ENCODE assay signal across 9 cellular contexts in genomic region chr3:47008851-47009224, GRCh38. TPM values are rescaled to one million over a fixed set of nuclear protein-coding genes. Genes with fewer than 3 reads are reported as not detected.
DNase-seq lines count a peak whose midpoint lies in the region; ATAC-seq and TF ChIP-seq lines count a peak whose summit lies in the region.
"Had no signal": no experiment of that assay in that cellular context is flagged by ENCODE, and none has a peak within 500 bp of the region (broad histone marks: within the 10 kb centered on the region; RNA-seq: fewer than 3 reads in every experiment).

No MANE protein-coding gene starts in this region.

- H3K4ac ChIP-seq in H9 (ENCODE audit: low read depth, low read length), result no peak overlapping the region

- H3T11ph ChIP-seq in H9 (ENCODE audit: low read length), result no peak overlapping the region

- H3K79me2 ChIP-seq in H9 (ENCODE audit: insufficient read depth, low read length), result no peaks in the 10 kb centered on the region
- no peaks in the 10 kb centered on the region for H3K79me2 ChIP-seq in smooth muscle cell (ENCODE audit: low read depth)
- no peaks in the 10 kb centered on the region for H3K79me2 ChIP-seq in PC-3 (ENCODE audit: low read length)

- TF ChIP-seq CTCF in H9 (conservative IDR thresholded peaks at IDR 0.05), result no peak
- TF ChIP-seq CTCF in astrocyte of the spinal cord (IDR thresholded peaks at IDR 0.05; ENCODE audit: low read depth, low read length), result no peak
- TF ChIP-seq CTCF in smooth muscle cell (IDR thresholded peaks at IDR 0.05; ENCODE audit: borderline replicate concordance, insufficient read depth, poor library complexity, severe bottlenecking), result no peak
- no peak for TF ChIP-seq CTCF in PC-3 (conservative IDR thresholded peaks at IDR 0.05; ENCODE audit: low read depth, low read length)

- H2BK20ac ChIP-seq in H9 (ENCODE audit: low read depth, low read length, poor library complexity, severe bottlenecking), result no peak overlapping the region

- H3K4me1 ChIP-seq in H9 (ENCODE audit: insufficient read depth, low read length) (no peaks in the 10 kb centered on the region), iPS-20b (ENCODE audit: insufficient read depth, low read length) (peaks cover 8% of the 10 kb centered on the region; the same call in 1 of the 2 replicates), smooth muscle cell (ENCODE audit: low read depth) (peaks cover 8% of the 10 kb centered on the region), PC-3 (ENCODE audit: insufficient read depth, low read length) (no peaks in the 10 kb centered on the region)

- H3K4me3 ChIP-seq in astrocyte of the spinal cord (ENCODE audit: low read depth, low read length), result peak overlapping the region; percentile 41
- peak overlapping the region; percentile 75 for H3K4me3 ChIP-seq in iPS-20b (ENCODE audit: low read length)
- peak overlapping the region; percentile 47 for H3K4me3 ChIP-seq in smooth muscle cell
- no peak overlapping the region for H3K4me3 ChIP-seq in PC-3 (ENCODE audit: low read length)

- no peak overlapping the region for H2BK5ac ChIP-seq in H9 (ENCODE audit: insufficient read length, low read length)

- H2AFZ ChIP-seq in H9 (ENCODE audit: low read length), result no peak overlapping the region
- no peak overlapping the region for H2AFZ ChIP-seq in smooth muscle cell (ENCODE audit: low read depth)
- no peak overlapping the region for H2AFZ ChIP-seq in PC-3 (ENCODE audit: low read length)

- intact Hi-C loops in PC-3 (cut with micrococcal nuclease), result no loop called here

- no peaks in the 10 kb centered on the region for H3K9me2 ChIP-seq in PC-3 (replicated peaks; ENCODE audit: low read length)

- no peaks in the 10 kb centered on the region for H3K27me3 Mint-ChIP-seq in H9 (ENCODE audit: low read depth)

- H3K27me3 ChIP-seq in H9 (ENCODE audit: insufficient read depth, low read length) (no peaks in the 10 kb centered on the region), iPS-20b (ENCODE audit: insufficient read depth, low read length) (no peaks in the 10 kb centered on the region), smooth muscle cell (ENCODE audit: low read depth) (no peaks in the 10 kb centered on the region), PC-3 (ENCODE audit: low read length) (no peaks in the 10 kb centered on the region)

- peaks cover 4% of the 10 kb centered on the region for H3K23me2 ChIP-seq in H9 (ENCODE audit: insufficient read length, low read depth, low read length, poor library complexity, severe bottlenecking)

- no peak for ATAC-seq in PC-3

- H3K9ac ChIP-seq in H9 (ENCODE audit: extremely low read depth, insufficient read length, low read length), result peak overlapping the region; percentile 56
- peak overlapping the region; percentile 95; the same call in 1 of the 2 replicates for H3K9ac ChIP-seq in iPS-20b (ENCODE audit: low read depth, low read length)
- no peak overlapping the region for H3K9ac ChIP-seq in smooth muscle cell (ENCODE audit: low read depth)
- H3K9ac ChIP-seq in PC-3 (ENCODE audit: low read length), result no peak overlapping the region

- no peak overlapping the region for H3K27ac ChIP-seq in H9 (ENCODE audit: insufficient read length, low read depth, low read length)
- peak overlapping the region; percentile 56 for H3K27ac ChIP-seq in iPS-20b (ENCODE audit: low read length)
- no peak overlapping the region for H3K27ac ChIP-seq in smooth muscle cell (ENCODE audit: low read depth)
- H3K27ac ChIP-seq in PC-3 (ENCODE audit: low read length), result no peak overlapping the region

- CTCF ChIA-PET in PC-3 (lab: Charles Lee), result no interaction called here

- H3K4me1 Mint-ChIP-seq in H9, result peaks cover 16 to 17% of the 10 kb centered on the region in 2 experiments

- no peak overlapping the region for H2BK120ac ChIP-seq in H9 (ENCODE audit: low read depth, low read length, poor library complexity, severe bottlenecking)

- H2BK12ac ChIP-seq in H9 (ENCODE audit: insufficient read length, low read depth, low read length), result no peak overlapping the region

- DNase-seq in H9 (no peak), astrocyte of the spinal cord (ENCODE audit: low read depth, low spot score) (no peak), smooth muscle cell (lab: John Stamatoyannopoulos, UW; ENCODE audit: unreplicated experiment) (no peak), PC-3 (no peak), NOMO-1 treated with DMSO at 0.1 percent for 48 hours (lab: John Stamatoyannopoulos, UW; ENCODE audit: unreplicated experiment) (no peak), DMS114 treated with DMSO at 0.1 percent for 48 hours (lab: John Stamatoyannopoulos, UW; ENCODE audit: unreplicated experiment) (no peak)
- DNase-seq in stimulated activated CD4-positive, alpha-beta T cell treated with anti-CD3 and anti-CD28 coated beads, Interleukin-4, amount 100 ng/mL, for 4 hours, result no peak
- DNase-seq: NCI-H2227 treated with DMSO at 0.1 percent for 48 hours had no signal

- H3K4me2 ChIP-seq in H9 (ENCODE audit: insufficient read depth, insufficient read length, low read length), result peak overlapping the region; percentile 28
- peak overlapping the region; percentile 83 for H3K4me2 ChIP-seq in smooth muscle cell
- H3K4me2 ChIP-seq in PC-3 (ENCODE audit: low read length), result no peak overlapping the region

- H3F3A ChIP-seq in smooth muscle cell (ENCODE audit: low read depth) (peaks cover 15% of the 10 kb centered on the region), PC-3 (ENCODE audit: low read length, unreplicated experiment) (no peaks in the 10 kb centered on the region)

- no TSS peak for BruUV-seq in PC-3 (replicated peaks; lab: Mats Ljungman, UMichigan)

- H3K56ac ChIP-seq in H9 (ENCODE audit: insufficient read length, low read depth, low read length), result no peak overlapping the region

- POLR2A ChIA-PET in PC-3 (lab: Charles Lee; ENCODE audit: unreplicated experiment), result no interaction called here

- no peaks in the 10 kb centered on the region for H3K9me3 Mint-ChIP-seq in H9

- peaks cover 34% of the 10 kb centered on the region; the same call in 1 of the 2 replicates for H3K36me3 ChIP-seq in iPS-20b (ENCODE audit: insufficient read depth, low read depth, low read length)
- no peaks in the 10 kb centered on the region for H3K36me3 ChIP-seq in smooth muscle cell (ENCODE audit: low read depth)
- peaks cover 4% of the 10 kb centered on the region; the same call in 1 of the 2 replicates for H3K36me3 ChIP-seq in PC-3 (ENCODE audit: low read depth, low read length)

- H4K20me1 ChIP-seq in H9 (ENCODE audit: control insufficient read depth, insufficient read depth, insufficient read length) (no peaks in the 10 kb centered on the region), smooth muscle cell (ENCODE audit: low read depth) (no peaks in the 10 kb centered on the region), PC-3 (ENCODE audit: low read length) (no peaks in the 10 kb centered on the region)

- no peak overlapping the region for H4K8ac ChIP-seq in H9 (replicated peaks; ENCODE audit: insufficient read length, low read depth, low read length)

- H3K27ac Mint-ChIP-seq in H9, result no peak overlapping the region; a peak in 1 of 7 replicates

- peak overlapping the region; percentile 76 for H3K18ac ChIP-seq in H9 (ENCODE audit: insufficient read length, low read depth, low read length)

- no peaks in the 10 kb centered on the region for H3K79me1 ChIP-seq in H9 (ENCODE audit: insufficient read depth, low read depth, low read length, poor library complexity, severe bottlenecking)

- in situ Hi-C loops in astrocyte of the spinal cord (cut with HindIII; ENCODE audit: low sequenced_read_pairs), result no loop called here

- peaks cover 18 to 27% (median 24%) of the 10 kb centered on the region in 3 experiments for H3K36me3 Mint-ChIP-seq in H9 (ENCODE audit: insufficient read depth in 1 of 3, low read depth in 3 of 3)

- no peak overlapping the region for H2BK15ac ChIP-seq in H9 (ENCODE audit: low read depth, low read length)

- H3K14ac ChIP-seq in H9 (ENCODE audit: insufficient read depth, low read length), result no peak overlapping the region

- no peaks in the 10 kb centered on the region for H3K9me3 ChIP-seq in H9 (ENCODE audit: control insufficient read depth, low read depth, low read length)
- H3K9me3 ChIP-seq in iPS-20b (ENCODE audit: insufficient read depth, low read depth, low read length), result no peaks in the 10 kb centered on the region
- no peaks in the 10 kb centered on the region for H3K9me3 ChIP-seq in smooth muscle cell (replicated peaks; ENCODE audit: low read depth)
- H3K9me3 ChIP-seq in PC-3 (ENCODE audit: low read length), result no peaks in the 10 kb centered on the region

- peak overlapping the region; percentile 56 to 76 for H3K4me3 Mint-ChIP-seq in H9

- no peak overlapping the region for H4K5ac ChIP-seq in H9 (ENCODE audit: insufficient read length, low read depth, low read length)

- H4K91ac ChIP-seq in H9 (ENCODE audit: insufficient read length, low read depth, low read length), result no peak overlapping the region

- H2AK5ac ChIP-seq in H9 (ENCODE audit: insufficient read length, low read length), result no peak overlapping the region

- no peak overlapping the region for H3K23ac ChIP-seq in H9 (ENCODE audit: insufficient read length, low read depth, low read length)

- no CpG with 5 or more reads among the region's 23 CpGs for WGBS in H9 (ENCODE audit: extremely low coverage, insufficient read length, low lambda C conversion rate)
- 55% methylated on average over 14 of the region's 23 CpGs for WGBS in smooth muscle cell (ENCODE audit: low lambda C conversion rate)

RNA-seq across cellular contexts. Expression of gene NBEAL2, which starts 29.4 kb away (rescaled TPM):
- total RNA-seq in H9 (2021) (50.4 and 52.1 TPM in 2 replicates), smooth muscle cell (11.0 and 11.9 TPM in 2 replicates), PC-3 (2014; rRNA removed) (50.7 and 77.2 TPM in 2 replicates)
- 4.1 and 26.8 TPM in 2 replicates for polyA plus RNA-seq in smooth muscle cell

RNA-seq across cellular contexts. Expression of gene CCDC12, which starts 32.3 kb away (rescaled TPM):
- total RNA-seq in H9 (2021) (49.1 and 54.0 TPM in 2 replicates), smooth muscle cell (12.5 and 23.9 TPM in 2 replicates), PC-3 (2014; rRNA removed) (44.2 and 67.8 TPM in 2 replicates)
- 52.4 and 69.0 TPM in 2 replicates for polyA plus RNA-seq in smooth muscle cell

Comparison
In these comparisons a context has a peak if more than half of its experiments do, and no peak if none do; other contexts are left out.
1. H3K9ac ChIP-seq: peak in H9 (single experiment) and iPS-20b (single experiment); none in smooth muscle cell (single experiment) and PC-3 (single experiment).